14 cellular contexts compared by ENCODE assay signal in genomic region chr22:37569009-37569920, GRCh38. TPM values are rescaled to one million over a fixed set of nuclear protein-coding genes. Genes with fewer than 3 reads are reported as not detected.
DNase-seq lines count a peak whose midpoint lies in the region; ATAC-seq and TF ChIP-seq lines count a peak whose summit lies in the region.
"Had no signal": no experiment of that assay in that cellular context is flagged by ENCODE, and none has a peak within 500 bp of the region (broad histone marks: within the 10 kb centered on the region; RNA-seq: fewer than 3 reads in every experiment).

No MANE protein-coding gene starts in this region.

- ATAC-seq in left lung (peak; percentile 60), HG03097 (IDR thresholded peaks at IDR 0.05; ENCODE audit: low FRiP score, unreplicated experiment) (no peak), gastrocnemius medialis (no peak)
- ATAC-seq: stimulated activated naive B cell treated with anti-CD40 and anti-IgM and Interleukin-4, amounts not matched to agents 10 μg/mL and 1 μg/mL and 100 μg/mL, for 72 hours had no signal

- intact Hi-C loops in breast epithelium (cut with DNase I; ENCODE audit: low total_unique reads) = no loop called here
- intact Hi-C loops in left lung (cut with DNase I) = no loop called here
- intact Hi-C loops in activated naive CD4-positive, alpha-beta T cell treated with anti-CD3 and anti-CD28 coated beads for 36 hours (cut with micrococcal nuclease) = no loop called here
- intact Hi-C loops in gastrocnemius medialis (cut with DNase I; ENCODE audit: low total_unique reads) = no loop called here

- H3K36me3 Mint-ChIP-seq in activated naive CD4-positive, alpha-beta T cell treated with anti-CD3 and anti-CD28 coated beads for 36 hours (ENCODE audit: low read depth) = no peaks in the 10 kb centered on the region
- H3K36me3 Mint-ChIP-seq: brain; stimulated activated naive B cell treated with anti-CD40 and anti-IgM and Interleukin-4, amounts not matched to agents 10 μg/mL and 1 μg/mL and 100 μg/mL, for 72 hours had no signal

- peaks cover 24% of the 10 kb centered on the region for H3K4me1 ChIP-seq in HUES48 (ENCODE audit: control insufficient read depth, insufficient read depth, low read length)
- peaks cover 3 to 13% of the 10 kb centered on the region in 2 donors for H3K4me1 ChIP-seq in breast epithelium
- H3K4me1 ChIP-seq in left lung = peaks cover 35 to 57% of the 10 kb centered on the region in 2 donors
- H3K4me1 ChIP-seq in gastrocnemius medialis = peaks cover 6 to 8% of the 10 kb centered on the region in 2 donors

- H3K27ac Mint-ChIP-seq in activated naive CD4-positive, alpha-beta T cell treated with anti-CD3 and anti-CD28 coated beads for 36 hours = no peak overlapping the region
- H3K27ac Mint-ChIP-seq: stimulated activated naive B cell treated with anti-CD40 and anti-IgM and Interleukin-4, amounts not matched to agents 10 μg/mL and 1 μg/mL and 100 μg/mL, for 72 hours had no signal

- no peak overlapping the region for H3K9ac ChIP-seq in HUES48 (ENCODE audit: low read depth, low read length)

- TF ChIP-seq POLR2A in breast epithelium (IDR thresholded peaks at IDR 0.05) = no peak
- TF ChIP-seq POLR2A in gastrocnemius medialis (IDR thresholded peaks at IDR 0.05) = no peak

- no peak overlapping the region for H3K4me3 Mint-ChIP-seq in activated naive CD4-positive, alpha-beta T cell treated with anti-CD3 and anti-CD28 coated beads for 36 hours
- H3K4me3 Mint-ChIP-seq: brain; stimulated activated naive B cell treated with anti-CD40 and anti-IgM and Interleukin-4, amounts not matched to agents 10 μg/mL and 1 μg/mL and 100 μg/mL, for 72 hours had no signal

- H3K27ac ChIP-seq in HUES48 (ENCODE audit: low read depth, low read length) (peak overlapping the region; percentile 79), breast epithelium (peak overlapping the region; percentile 65 to 79), left lung (peak overlapping the region; percentile 37 to 65), gastrocnemius medialis (no peak overlapping the region)

- H3K27me3 Mint-ChIP-seq in activated naive CD4-positive, alpha-beta T cell treated with anti-CD3 and anti-CD28 coated beads for 36 hours (ENCODE audit: low read depth) = no peaks in the 10 kb centered on the region

- CTCF ChIA-PET in activated naive CD4-positive, alpha-beta T cell treated with anti-CD3 and anti-CD28 coated beads for 36 hours (lab: Charles Lee) = interaction anchor here (1.2 to 16.1 kb wide), 4 partner anchors 8 to 24 kb away, joined by 3 to 496 read pairs (median 10); no protein-coding TSS in a partner anchor

- TF ChIP-seq CTCF in breast epithelium (IDR thresholded peaks at IDR 0.05) = no peak
- TF ChIP-seq CTCF in left lung (IDR thresholded peaks at IDR 0.05) = no peak
- TF ChIP-seq CTCF in gastrocnemius medialis (IDR thresholded peaks at IDR 0.05 in 4 of 5, conservative IDR thresholded peaks at IDR 0.05 in 1 of 5) = no peak

- no peaks in the 10 kb centered on the region for H3K36me3 ChIP-seq in HUES48 (ENCODE audit: control insufficient read depth, insufficient read depth, low read length)
- H3K36me3 ChIP-seq in breast epithelium = no peaks in the 10 kb centered on the region
- H3K36me3 ChIP-seq in left lung = peaks cover 0 to 32% of the 10 kb centered on the region in 2 donors
- no peaks in the 10 kb centered on the region for H3K36me3 ChIP-seq in gastrocnemius medialis

- no peak overlapping the region for H3K4me3 ChIP-seq in HUES48 (ENCODE audit: low read depth, low read length)
- no peak overlapping the region for H3K4me3 ChIP-seq in breast epithelium
- H3K4me3 ChIP-seq in left lung = no peak overlapping the region
- H3K4me3 ChIP-seq in gastrocnemius medialis = no peak overlapping the region

- H3K4me1 Mint-ChIP-seq in activated naive CD4-positive, alpha-beta T cell treated with anti-CD3 and anti-CD28 coated beads for 36 hours (ENCODE audit: low read depth) = peaks cover 18% of the 10 kb centered on the region

- no peak for DNase-seq in breast epithelium (ENCODE audit: low spot score in 2 of 2)
- DNase-seq in left lung = peak in 1 of 2 donors; percentile 76
- DNase-seq in putamen (ENCODE audit: low spot score) = peak; percentile 91
- DNase-seq in NCI-H1436 (lab: John Stamatoyannopoulos, UW) = no peak
- no peak for DNase-seq in activated naive CD4-positive, alpha-beta T cell treated with anti-CD3 and anti-CD28 coated beads for 36 hours
- no peak for DNase-seq in gastrocnemius medialis
- DNase-seq: COR-L47; NCI-H1436 treated with DMSO at 0.1 percent for 48 hours; stimulated activated naive B cell treated with anti-CD40 and anti-IgM and Interleukin-4, amounts not matched to agents 10 μg/mL and 1 μg/mL and 100 μg/mL, for 72 hours had no signal

- no peaks in the 10 kb centered on the region for H3K27me3 ChIP-seq in HUES48 (ENCODE audit: control insufficient read depth, insufficient read depth, low read length)
- H3K27me3 ChIP-seq in breast epithelium = no peaks in the 10 kb centered on the region
- H3K27me3 ChIP-seq in left lung = peaks cover 0 to 11% of the 10 kb centered on the region in 2 donors
- H3K27me3 ChIP-seq in gastrocnemius medialis = peaks cover 0 to 9% (median 7%) of the 10 kb centered on the region in 3 donors

- in situ Hi-C loops in gastrocnemius medialis (cut with MboI; ENCODE audit: low sequenced_read_pairs in 4 of 4) = no loop called here

- H3K9me3 ChIP-seq in HUES48 (ENCODE audit: control insufficient read depth, insufficient read depth, low read length) (no peaks in the 10 kb centered on the region), breast epithelium (no peaks in the 10 kb centered on the region), left lung (no peaks in the 10 kb centered on the region), gastrocnemius medialis (no peaks in the 10 kb centered on the region)

- no peaks in the 10 kb centered on the region for H3K9me3 Mint-ChIP-seq in activated naive CD4-positive, alpha-beta T cell treated with anti-CD3 and anti-CD28 coated beads for 36 hours
- H3K9me3 Mint-ChIP-seq: brain; stimulated activated naive B cell treated with anti-CD40 and anti-IgM and Interleukin-4, amounts not matched to agents 10 μg/mL and 1 μg/mL and 100 μg/mL, for 72 hours had no signal

RNA-seq across cellular contexts. Expression of gene CDC42EP1, which starts 9.0 kb away (rescaled TPM):
- total RNA-seq in breast epithelium (10 to 100 TPM; 13.8 to 43.0 (median 29.8) TPM), left lung (10 to 100 TPM; 74.0 to 84.3 TPM), gastrocnemius medialis (1 to 10 TPM; 5.6 to 8.8 (median 6.8) TPM)
- total RNA-seq in activated naive CD4-positive, alpha-beta T cell treated with anti-CD3 and anti-CD28 coated beads for 36 hours = 1 to 10 TPM; 1.9 to 2.8 TPM

RNA-seq across cellular contexts. Expression of gene LGALS2, which starts 10.6 kb away (rescaled TPM):
- under 1 TPM in 2 of 3 donors, not detected in 1; 0.80 to 0.88 TPM for total RNA-seq in breast epithelium
- under 1 TPM in 1 of 2 donors, not detected in 1; 0.61 TPM for total RNA-seq in left lung
- total RNA-seq in activated naive CD4-positive, alpha-beta T cell treated with anti-CD3 and anti-CD28 coated beads for 36 hours = not detected
- not detected for total RNA-seq in gastrocnemius medialis
- total RNA-seq: T-helper 2 cell treated with Interferon-gamma antibody and Interleukin-4, amounts not matched to agents 100 ng/mL and 5 ng/mL, for 36 hours had no signal

RNA-seq across cellular contexts. Expression of gene GGA1, which starts 39.4 kb away (rescaled TPM):
- total RNA-seq in breast epithelium = 10 to 100 TPM; 36.6 to 63.9 (median 54.7) TPM
- total RNA-seq in left lung = 10 to 100 TPM; 53.0 to 64.3 TPM
- 10 to 100 TPM; 46.1 to 49.1 TPM for total RNA-seq in activated naive CD4-positive, alpha-beta T cell treated with anti-CD3 and anti-CD28 coated beads for 36 hours
- total RNA-seq in gastrocnemius medialis = 10 to 100 TPM; 39.0 to 48.8 (median 45.0) TPM

RNA-seq across cellular contexts. Expression of gene CARD10, which starts 50.0 kb away (rescaled TPM):
- 10 to 100 TPM in 2 of 3 donors, 1 to 10 TPM in 1; 2.9 to 12.1 (median 10.2) TPM for total RNA-seq in breast epithelium
- total RNA-seq in left lung = 10 to 100 TPM; 10.3 to 13.6 TPM
- total RNA-seq in activated naive CD4-positive, alpha-beta T cell treated with anti-CD3 and anti-CD28 coated beads for 36 hours = not detected
- 1 to 10 TPM; 2.6 to 5.7 (median 4.4) TPM for total RNA-seq in gastrocnemius medialis
- total RNA-seq: mononuclear cell had no signal

Comparison
In these comparisons a context has a peak if more than half of its experiments do, and no peak if none do; other contexts are left out.
1. H3K27ac ChIP-seq: peak in HUES48 (single experiment), breast epithelium (2 of 2) and left lung (2 of 2); none in gastrocnemius medialis (0 of 4).